ENCODE assay signal across 2 cellular contexts in the genomic region with DNA sequence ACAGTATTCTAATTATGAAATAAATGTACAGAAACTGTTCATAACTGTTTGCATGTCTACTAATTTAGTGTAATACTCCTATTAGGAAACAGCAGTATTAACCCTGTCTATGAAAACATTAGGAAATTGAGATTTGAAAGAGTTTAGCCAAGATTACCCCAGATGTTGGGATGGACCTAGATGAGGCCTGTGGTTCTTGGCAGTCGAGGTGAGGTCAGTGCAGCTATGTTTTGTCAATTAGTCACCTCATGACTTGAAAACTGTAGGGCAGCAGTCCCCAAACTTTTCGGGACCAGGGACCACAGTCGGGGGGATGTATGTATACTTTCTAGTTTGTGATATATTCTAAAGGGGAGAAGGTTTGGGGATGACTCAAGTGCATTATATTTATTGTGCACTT.
TF ChIP-seq lines count a peak whose summit lies in the region.

No MANE protein-coding gene starts in this region.

TF ChIP-seq in GM12878, 131 proteins besides CTCF, POLR2A, EP300 and RAD21:
- TF ChIP-seq, protein P1, sequence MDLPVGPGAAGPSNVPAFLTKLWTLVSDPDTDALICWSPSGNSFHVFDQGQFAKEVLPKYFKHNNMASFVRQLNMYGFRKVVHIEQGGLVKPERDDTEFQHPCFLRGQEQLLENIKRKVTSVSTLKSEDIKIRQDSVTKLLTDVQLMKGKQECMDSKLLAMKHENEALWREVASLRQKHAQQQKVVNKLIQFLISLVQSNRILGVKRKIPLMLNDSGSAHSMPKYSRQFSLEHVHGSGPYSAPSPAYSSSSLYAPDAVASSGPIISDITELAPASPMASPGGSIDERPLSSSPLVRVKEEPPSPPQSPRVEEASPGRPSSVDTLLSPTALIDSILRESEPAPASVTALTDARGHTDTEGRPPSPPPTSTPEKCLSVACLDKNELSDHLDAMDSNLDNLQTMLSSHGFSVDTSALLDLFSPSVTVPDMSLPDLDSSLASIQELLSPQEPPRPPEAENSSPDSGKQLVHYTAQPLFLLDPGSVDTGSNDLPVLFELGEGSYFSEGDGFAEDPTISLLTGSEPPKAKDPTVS (IDR thresholded peaks at IDR 0.05; ENCODE audit: low read depth, low read length), result no peak
- TF ChIP-seq JUNB (IDR thresholded peaks at IDR 0.05) (no peak), FOS (IDR thresholded peaks at IDR 0.05; ENCODE audit: borderline replicate concordance, extremely low read depth, insufficient read length) (no peak), KAT2A (conservative IDR thresholded peaks at IDR 0.05; ENCODE audit: control insufficient read depth, low read depth, low read length) (no peak), WRNIP1 (IDR thresholded peaks at IDR 0.05; ENCODE audit: borderline replicate concordance, low read depth, low read length) (no peak), ZBED1 (IDR thresholded peaks at IDR 0.05; ENCODE audit: borderline replicate concordance) (no peak), SMAD5 (IDR thresholded peaks at IDR 0.05; ENCODE audit: low read depth) (no peak), RB1 (IDR thresholded peaks at IDR 0.05; ENCODE audit: borderline replicate concordance) (no peak), TARDBP (IDR thresholded peaks at IDR 0.05; ENCODE audit: borderline replicate concordance) (no peak), FOXK2 (IDR thresholded peaks at IDR 0.05) (no peak), CHD1 (IDR thresholded peaks at IDR 0.05; ENCODE audit: low read depth, low read length) (no peak), BACH1 (IDR thresholded peaks at IDR 0.05; ENCODE audit: borderline replicate concordance) (no peak), CHD4 (IDR thresholded peaks at IDR 0.05) (no peak)
- TF ChIP-seq, protein P2, sequence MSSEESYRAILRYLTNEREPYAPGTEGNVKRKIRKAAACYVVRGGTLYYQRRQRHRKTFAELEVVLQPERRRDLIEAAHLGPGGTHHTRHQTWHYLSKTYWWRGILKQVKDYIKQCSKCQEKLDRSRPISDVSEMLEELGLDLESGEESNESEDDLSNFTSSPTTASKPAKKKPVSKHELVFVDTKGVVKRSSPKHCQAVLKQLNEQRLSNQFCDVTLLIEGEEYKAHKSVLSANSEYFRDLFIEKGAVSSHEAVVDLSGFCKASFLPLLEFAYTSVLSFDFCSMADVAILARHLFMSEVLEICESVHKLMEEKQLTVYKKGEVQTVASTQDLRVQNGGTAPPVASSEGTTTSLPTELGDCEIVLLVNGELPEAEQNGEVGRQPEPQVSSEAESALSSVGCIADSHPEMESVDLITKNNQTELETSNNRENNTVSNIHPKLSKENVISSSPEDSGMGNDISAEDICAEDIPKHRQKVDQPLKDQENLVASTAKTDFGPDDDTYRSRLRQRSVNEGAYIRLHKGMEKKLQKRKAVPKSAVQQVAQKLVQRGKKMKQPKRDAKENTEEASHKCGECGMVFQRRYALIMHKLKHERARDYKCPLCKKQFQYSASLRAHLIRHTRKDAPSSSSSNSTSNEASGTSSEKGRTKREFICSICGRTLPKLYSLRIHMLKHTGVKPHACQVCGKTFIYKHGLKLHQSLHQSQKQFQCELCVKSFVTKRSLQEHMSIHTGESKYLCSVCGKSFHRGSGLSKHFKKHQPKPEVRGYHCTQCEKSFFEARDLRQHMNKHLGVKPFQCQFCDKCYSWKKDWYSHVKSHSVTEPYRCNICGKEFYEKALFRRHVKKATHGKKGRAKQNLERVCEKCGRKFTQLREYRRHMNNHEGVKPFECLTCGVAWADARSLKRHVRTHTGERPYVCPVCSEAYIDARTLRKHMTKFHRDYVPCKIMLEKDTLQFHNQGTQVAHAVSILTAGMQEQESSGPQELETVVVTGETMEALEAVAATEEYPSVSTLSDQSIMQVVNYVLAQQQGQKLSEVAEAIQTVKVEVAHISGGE (CRISPR knock-in tag; IDR thresholded peaks at IDR 0.05), result no peak
- TF ChIP-seq, protein P3, sequence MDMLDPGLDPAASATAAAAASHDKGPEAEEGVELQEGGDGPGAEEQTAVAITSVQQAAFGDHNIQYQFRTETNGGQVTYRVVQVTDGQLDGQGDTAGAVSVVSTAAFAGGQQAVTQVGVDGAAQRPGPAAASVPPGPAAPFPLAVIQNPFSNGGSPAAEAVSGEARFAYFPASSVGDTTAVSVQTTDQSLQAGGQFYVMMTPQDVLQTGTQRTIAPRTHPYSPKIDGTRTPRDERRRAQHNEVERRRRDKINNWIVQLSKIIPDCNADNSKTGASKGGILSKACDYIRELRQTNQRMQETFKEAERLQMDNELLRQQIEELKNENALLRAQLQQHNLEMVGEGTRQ (IDR thresholded peaks at IDR 0.05; ENCODE audit: borderline replicate concordance, low read depth, low read length), result no peak
- TF ChIP-seq, protein P4, sequence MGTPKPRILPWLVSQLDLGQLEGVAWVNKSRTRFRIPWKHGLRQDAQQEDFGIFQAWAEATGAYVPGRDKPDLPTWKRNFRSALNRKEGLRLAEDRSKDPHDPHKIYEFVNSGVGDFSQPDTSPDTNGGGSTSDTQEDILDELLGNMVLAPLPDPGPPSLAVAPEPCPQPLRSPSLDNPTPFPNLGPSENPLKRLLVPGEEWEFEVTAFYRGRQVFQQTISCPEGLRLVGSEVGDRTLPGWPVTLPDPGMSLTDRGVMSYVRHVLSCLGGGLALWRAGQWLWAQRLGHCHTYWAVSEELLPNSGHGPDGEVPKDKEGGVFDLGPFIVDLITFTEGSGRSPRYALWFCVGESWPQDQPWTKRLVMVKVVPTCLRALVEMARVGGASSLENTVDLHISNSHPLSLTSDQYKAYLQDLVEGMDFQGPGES (IDR thresholded peaks at IDR 0.05), result no peak

TF ChIP-seq in GM23338, 12 proteins besides CTCF, POLR2A, EP300 and RAD21:
- no peak for TF ChIP-seq POLR2AphosphoS5 (IDR thresholded peaks at IDR 0.05; ENCODE audit: low read depth)
- no peak for TF ChIP-seq NANOG (IDR thresholded peaks at IDR 0.05; ENCODE audit: borderline replicate concordance)
- no peak for TF ChIP-seq EZH2 (IDR thresholded peaks at IDR 0.05; ENCODE audit: low read depth, unreplicated experiment)
- TF ChIP-seq EZH2phosphoT487 (IDR thresholded peaks at IDR 0.05; ENCODE audit: unreplicated experiment), result no peak
- TF ChIP-seq, protein P5, sequence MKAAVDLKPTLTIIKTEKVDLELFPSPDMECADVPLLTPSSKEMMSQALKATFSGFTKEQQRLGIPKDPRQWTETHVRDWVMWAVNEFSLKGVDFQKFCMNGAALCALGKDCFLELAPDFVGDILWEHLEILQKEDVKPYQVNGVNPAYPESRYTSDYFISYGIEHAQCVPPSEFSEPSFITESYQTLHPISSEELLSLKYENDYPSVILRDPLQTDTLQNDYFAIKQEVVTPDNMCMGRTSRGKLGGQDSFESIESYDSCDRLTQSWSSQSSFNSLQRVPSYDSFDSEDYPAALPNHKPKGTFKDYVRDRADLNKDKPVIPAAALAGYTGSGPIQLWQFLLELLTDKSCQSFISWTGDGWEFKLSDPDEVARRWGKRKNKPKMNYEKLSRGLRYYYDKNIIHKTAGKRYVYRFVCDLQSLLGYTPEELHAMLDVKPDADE (IDR thresholded peaks at IDR 0.05), result no peak
- TF ChIP-seq, protein P6, sequence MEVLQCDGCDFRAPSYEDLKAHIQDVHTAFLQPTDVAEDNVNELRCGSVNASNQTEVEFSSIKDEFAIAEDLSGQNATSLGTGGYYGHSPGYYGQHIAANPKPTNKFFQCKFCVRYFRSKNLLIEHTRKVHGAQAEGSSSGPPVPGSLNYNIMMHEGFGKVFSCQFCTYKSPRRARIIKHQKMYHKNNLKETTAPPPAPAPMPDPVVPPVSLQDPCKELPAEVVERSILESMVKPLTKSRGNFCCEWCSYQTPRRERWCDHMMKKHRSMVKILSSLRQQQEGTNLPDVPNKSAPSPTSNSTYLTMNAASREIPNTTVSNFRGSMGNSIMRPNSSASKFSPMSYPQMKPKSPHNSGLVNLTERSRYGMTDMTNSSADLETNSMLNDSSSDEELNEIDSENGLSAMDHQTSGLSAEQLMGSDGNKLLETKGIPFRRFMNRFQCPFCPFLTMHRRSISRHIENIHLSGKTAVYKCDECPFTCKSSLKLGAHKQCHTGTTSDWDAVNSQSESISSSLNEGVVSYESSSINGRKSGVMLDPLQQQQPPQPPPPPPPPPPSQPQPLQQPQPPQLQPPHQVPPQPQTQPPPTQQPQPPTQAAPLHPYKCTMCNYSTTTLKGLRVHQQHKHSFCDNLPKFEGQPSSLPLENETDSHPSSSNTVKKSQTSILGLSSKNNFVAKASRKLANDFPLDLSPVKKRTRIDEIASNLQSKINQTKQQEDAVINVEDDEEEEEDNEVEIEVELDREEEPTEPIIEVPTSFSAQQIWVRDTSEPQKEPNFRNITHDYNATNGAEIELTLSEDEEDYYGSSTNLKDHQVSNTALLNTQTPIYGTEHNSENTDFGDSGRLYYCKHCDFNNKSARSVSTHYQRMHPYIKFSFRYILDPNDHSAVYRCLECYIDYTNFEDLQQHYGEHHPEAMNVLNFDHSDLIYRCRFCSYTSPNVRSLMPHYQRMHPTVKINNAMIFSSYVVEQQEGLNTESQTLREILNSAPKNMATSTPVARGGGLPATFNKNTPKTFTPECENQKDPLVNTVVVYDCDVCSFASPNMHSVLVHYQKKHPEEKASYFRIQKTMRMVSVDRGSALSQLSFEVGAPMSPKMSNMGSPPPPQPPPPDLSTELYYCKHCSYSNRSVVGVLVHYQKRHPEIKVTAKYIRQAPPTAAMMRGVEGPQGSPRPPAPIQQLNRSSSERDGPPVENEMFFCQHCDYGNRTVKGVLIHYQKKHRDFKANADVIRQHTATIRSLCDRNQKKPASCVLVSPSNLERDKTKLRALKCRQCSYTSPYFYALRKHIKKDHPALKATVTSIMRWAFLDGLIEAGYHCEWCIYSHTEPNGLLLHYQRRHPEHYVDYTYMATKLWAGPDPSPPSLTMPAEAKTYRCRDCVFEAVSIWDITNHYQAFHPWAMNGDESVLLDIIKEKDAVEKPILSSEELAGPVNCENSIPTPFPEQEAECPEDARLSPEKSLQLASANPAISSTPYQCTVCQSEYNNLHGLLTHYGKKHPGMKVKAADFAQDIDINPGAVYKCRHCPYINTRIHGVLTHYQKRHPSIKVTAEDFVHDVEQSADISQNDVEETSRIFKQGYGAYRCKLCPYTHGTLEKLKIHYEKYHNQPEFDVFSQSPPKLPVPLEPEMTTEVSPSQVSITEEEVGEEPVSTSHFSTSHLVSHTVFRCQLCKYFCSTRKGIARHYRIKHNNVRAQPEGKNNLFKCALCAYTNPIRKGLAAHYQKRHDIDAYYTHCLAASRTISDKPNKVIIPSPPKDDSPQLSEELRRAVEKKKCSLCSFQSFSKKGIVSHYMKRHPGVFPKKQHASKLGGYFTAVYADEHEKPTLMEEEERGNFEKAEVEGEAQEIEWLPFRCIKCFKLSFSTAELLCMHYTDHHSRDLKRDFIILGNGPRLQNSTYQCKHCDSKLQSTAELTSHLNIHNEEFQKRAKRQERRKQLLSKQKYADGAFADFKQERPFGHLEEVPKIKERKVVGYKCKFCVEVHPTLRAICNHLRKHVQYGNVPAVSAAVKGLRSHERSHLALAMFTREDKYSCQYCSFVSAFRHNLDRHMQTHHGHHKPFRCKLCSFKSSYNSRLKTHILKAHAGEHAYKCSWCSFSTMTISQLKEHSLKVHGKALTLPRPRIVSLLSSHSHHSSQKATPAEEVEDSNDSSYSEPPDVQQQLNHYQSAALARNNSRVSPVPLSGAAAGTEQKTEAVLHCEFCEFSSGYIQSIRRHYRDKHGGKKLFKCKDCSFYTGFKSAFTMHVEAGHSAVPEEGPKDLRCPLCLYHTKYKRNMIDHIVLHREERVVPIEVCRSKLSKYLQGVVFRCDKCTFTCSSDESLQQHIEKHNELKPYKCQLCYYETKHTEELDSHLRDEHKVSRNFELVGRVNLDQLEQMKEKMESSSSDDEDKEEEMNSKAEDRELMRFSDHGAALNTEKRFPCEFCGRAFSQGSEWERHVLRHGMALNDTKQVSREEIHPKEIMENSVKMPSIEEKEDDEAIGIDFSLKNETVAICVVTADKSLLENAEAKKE (CRISPR knock-in tag; IDR thresholded peaks at IDR 0.05), result no peak
- no peak for TF ChIP-seq STAT1 (IDR thresholded peaks at IDR 0.05; ENCODE audit: unreplicated experiment)
- TF ChIP-seq ZNF331 (CRISPR knock-in tag; IDR thresholded peaks at IDR 0.05; ENCODE audit: low read depth), result no peak
- TF ChIP-seq JUNB (IDR thresholded peaks at IDR 0.05; ENCODE audit: unreplicated experiment), result no peak
